In genomic region chr7:96320437-96320836, GRCh38 we compare ENCODE assay signal across 1 cellular context.
TF ChIP-seq lines count a peak whose summit lies in the region.

No MANE protein-coding gene starts in this region.

TF ChIP-seq in HCT116, 20 proteins besides CTCF, POLR2A, EP300 and RAD21 (continued from another document):
- no peak for TF ChIP-seq REST (IDR thresholded peaks at IDR 0.05; ENCODE audit: low read depth)
- TF ChIP-seq EZH2 (IDR thresholded peaks at IDR 0.05), result no peak
- TF ChIP-seq ATF3 (IDR thresholded peaks at IDR 0.05), result no peak
- no peak for TF ChIP-seq ZBTB33 (IDR thresholded peaks at IDR 0.05; ENCODE audit: extremely low read depth, insufficient replicate concordance, low read length)
- no peak for TF ChIP-seq SIN3A (IDR thresholded peaks at IDR 0.05; ENCODE audit: low read depth)
- TF ChIP-seq TCF7L2 (IDR thresholded peaks at IDR 0.05; ENCODE audit: borderline replicate concordance, extremely low read depth, insufficient read depth, insufficient read length), result no peak
- no peak for TF ChIP-seq JUND (IDR thresholded peaks at IDR 0.05)
- TF ChIP-seq FOSL1 (IDR thresholded peaks at IDR 0.05; ENCODE audit: low read depth), result no peak
- no peak for TF ChIP-seq MAX (IDR thresholded peaks at IDR 0.05)
- TF ChIP-seq YY1 (IDR thresholded peaks at IDR 0.05; ENCODE audit: extremely low read depth, insufficient replicate concordance, low read depth, low read length), result no peak
